ENCODE assay signal across 4 cellular contexts in the genomic region with DNA sequence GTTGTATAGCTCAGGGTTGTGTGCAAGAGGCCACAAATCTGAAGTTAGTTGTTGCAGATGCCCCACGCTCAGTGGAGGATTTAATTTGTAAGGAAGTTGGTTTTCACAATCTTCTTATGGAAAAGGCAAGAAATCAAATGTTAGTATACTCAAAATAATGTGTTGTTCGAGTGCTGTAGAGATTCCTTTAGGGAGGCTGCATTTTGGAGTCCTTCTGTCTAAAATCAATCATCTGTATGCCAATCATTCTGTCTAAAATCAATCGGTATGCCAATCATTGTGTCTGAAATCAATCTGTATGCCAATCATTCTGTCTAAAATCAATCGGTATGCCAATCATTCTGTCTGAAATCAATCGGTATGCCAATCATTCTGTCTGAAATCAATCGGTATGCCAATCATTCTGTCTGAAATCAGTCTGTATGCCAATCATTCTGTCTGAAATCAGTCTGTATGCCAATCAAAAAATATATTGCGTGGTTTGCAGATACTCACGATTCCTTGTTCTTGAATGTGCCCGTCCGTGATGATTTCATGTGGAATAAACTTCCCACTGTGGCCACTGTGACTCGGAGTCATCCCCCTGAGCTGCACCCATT. TPM values are rescaled to one million over a fixed set of nuclear protein-coding genes. Genes with fewer than 3 reads are reported as not detected.
"Had no signal": no experiment of that assay in that cellular context is flagged by ENCODE, and none has a peak within 500 bp of the region (broad histone marks: within the 10 kb centered on the region; RNA-seq: fewer than 3 reads in every experiment).

No MANE protein-coding gene starts in this region.

RNA-seq across cellular contexts. Expression of gene VIPR2, which starts 19.1 kb away (rescaled TPM):
- total RNA-seq: activated B cell treated with CpG ODN at 0.5 μM for 24 hours; activated CD4-positive, alpha-beta T cell treated with anti-CD3 and anti-CD28 coated beads, Interleukin-2, amount 10 ng/mL, durations not matched to agents 7 days and 5 days; activated CD8-positive, alpha-beta T cell treated with anti-CD3 and anti-CD28 coated beads, Interleukin-2, amount 10 ng/mL, durations not matched to agents 7 days and 5 days; T-helper 17 cell had no signal
